ENCODE assay signal across 12 cellular contexts in genomic region chr5:6480133-6481051, GRCh38. TPM values are rescaled to one million over a fixed set of nuclear protein-coding genes. Genes with fewer than 3 reads are reported as not detected.
DNase-seq lines count a peak whose midpoint lies in the region; ATAC-seq lines count a peak whose summit lies in the region.
"Had no signal": no experiment of that assay in that cellular context is flagged by ENCODE, and none has a peak within 500 bp of the region (broad histone marks: within the 10 kb centered on the region; RNA-seq: fewer than 3 reads in every experiment).

No MANE protein-coding gene starts in this region.

- intact Hi-C loops in Right ventricle myocardium inferior (cut with DNase I): no loop called here

- peak overlapping the region; percentile 21 to 32 for H3K27ac ChIP-seq in mucosa of rectum (ENCODE audit: low read depth in 2 of 2, low read length in 2 of 2)

- H3K27me3 ChIP-seq in H7 (ENCODE audit: control insufficient read depth, insufficient read depth, low read length): no peaks in the 10 kb centered on the region
- no peaks in the 10 kb centered on the region for H3K27me3 ChIP-seq in mucosa of rectum (ENCODE audit: control insufficient read depth in 2 of 2, insufficient read depth in 2 of 2, low read length in 2 of 2)

- H3K4me1 ChIP-seq in mucosa of rectum (ENCODE audit: control insufficient read depth in 2 of 2, insufficient read depth in 2 of 2, low read length in 2 of 2): no peaks in the 10 kb centered on the region

- no peak overlapping the region for H3K4me3 ChIP-seq in H7 (ENCODE audit: insufficient read depth, low read depth, low read length)
- no peak overlapping the region for H3K4me3 ChIP-seq in mucosa of rectum (ENCODE audit: low read length in 2 of 2)

- H3K36me3 ChIP-seq in H7 (replicated peaks; ENCODE audit: control insufficient read depth, insufficient read depth, low read length): no peaks in the 10 kb centered on the region
- no peaks in the 10 kb centered on the region for H3K36me3 ChIP-seq in mucosa of rectum (ENCODE audit: control insufficient read depth in 2 of 2, insufficient read depth in 2 of 2, low read length in 2 of 2)

- no peak overlapping the region for H3K9ac ChIP-seq in mucosa of rectum (ENCODE audit: low read depth in 1 of 2, low read length in 2 of 2)

- ATAC-seq in GM18873 (IDR thresholded peaks at IDR 0.05; ENCODE audit: low FRiP score, unreplicated experiment): peak; percentile 52
- ATAC-seq in HG03520 (IDR thresholded peaks at IDR 0.05; ENCODE audit: unreplicated experiment): peak; percentile 48
- ATAC-seq in Right ventricle myocardium inferior: no peak

- DNase-seq in H7 (peak; percentile 78), Right ventricle myocardium inferior (ENCODE audit: missing footprints) (no peak), NCI-H345 treated with DMSO at 0.1 percent for 48 hours (lab: John Stamatoyannopoulos, UW; ENCODE audit: unreplicated experiment) (no peak)
- DNase-seq in activated effector memory CD4-positive, alpha-beta T cell treated with Interleukin-2 at 50 U/mL for 16 hours: no peak
- no peak for DNase-seq in activated CD8-positive, alpha-beta memory T cell treated with anti-CD3 and anti-CD28 coated beads for 24 hours
- DNase-seq: activated gamma-delta T cell treated with Interleukin-2 at 50 U/mL for 16 hours, NCI-H446, nephron progenitor cell, trophoblast cell had no signal

- no peaks in the 10 kb centered on the region for H3K9me3 ChIP-seq in mucosa of rectum (ENCODE audit: control insufficient read depth in 2 of 2, low read length in 2 of 2)

RNA-seq across cellular contexts. Expression of gene UBE2QL1, which starts 31.7 kb away (rescaled TPM):
- 0.17 and 0.52 TPM in 2 replicates for total RNA-seq in H7 (2014; rRNA removed; shearing (Covaris generic))
- total RNA-seq in Right ventricle myocardium inferior: 21.9 TPM

Comparison
In these comparisons a context has a peak if more than half of its experiments do, and no peak if none do; other contexts are left out.
1. RNA of gene UBE2QL1, which starts 31.7 kb away (total RNA-seq): 21.9 TPM in Right ventricle myocardium inferior (single experiment); 0.17 to 0.52 TPM in H7; every median in the first group is over 10 times any median in the second.